Comparison of ENCODE assay signal across 8 cellular contexts in the genomic region with DNA sequence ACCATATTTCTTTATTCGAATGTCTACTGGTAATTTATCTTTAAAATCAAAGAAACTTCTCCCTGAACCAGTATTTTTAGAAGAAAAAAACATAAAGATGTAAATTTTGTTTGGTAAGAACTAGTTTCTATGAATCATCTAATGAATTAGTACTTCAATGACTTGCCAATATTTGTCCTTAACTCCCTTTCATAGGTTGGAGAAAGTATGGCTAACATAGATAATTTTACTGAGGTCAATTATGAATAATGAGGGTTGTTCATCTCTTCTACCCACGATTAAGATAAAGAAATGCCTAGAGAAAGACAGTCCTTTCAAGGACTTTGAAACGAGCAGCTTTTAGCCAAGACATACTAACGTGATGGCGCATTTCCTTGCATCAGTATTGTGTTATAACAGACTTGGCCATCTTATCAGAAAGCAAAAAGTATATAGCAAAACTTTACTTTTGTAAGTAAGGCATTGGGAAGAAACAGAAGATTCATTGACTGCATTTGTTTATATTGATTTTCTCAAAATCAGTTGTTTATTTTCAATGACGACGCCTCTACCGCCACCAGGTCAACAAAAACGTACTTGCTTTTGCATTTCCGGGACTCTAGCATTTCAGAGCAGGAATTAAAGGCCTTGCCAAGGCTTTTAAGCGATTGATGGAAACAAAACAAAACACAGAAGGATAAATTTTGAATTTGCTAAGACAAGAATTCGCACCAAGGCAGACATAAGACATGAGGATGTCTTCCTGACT. TPM values are rescaled to one million over a fixed set of nuclear protein-coding genes. Genes with fewer than 3 reads are reported as not detected.
DNase-seq lines count a peak whose midpoint lies in the region; ATAC-seq and TF ChIP-seq lines count a peak whose summit lies in the region.

No MANE protein-coding gene starts in this region.

- peak overlapping the region; percentile 87 for H3K27ac Mint-ChIP-seq in activated naive CD4-positive, alpha-beta T cell treated with anti-CD3 and anti-CD28 coated beads for 36 hours
- peak overlapping the region; percentile 0 for H3K27ac Mint-ChIP-seq in endodermal cell

- no peak overlapping the region for H3K18ac ChIP-seq in neuronal stem cell (ENCODE audit: low read length)

- peak; percentile 5 for ATAC-seq in HG02870 (IDR thresholded peaks at IDR 0.05; ENCODE audit: unreplicated experiment)

- H2BK12ac ChIP-seq in neuronal stem cell (ENCODE audit: low read length), result no peak overlapping the region

- peaks cover 18% of the 10 kb centered on the region for H3K4me1 Mint-ChIP-seq in activated naive CD4-positive, alpha-beta T cell treated with anti-CD3 and anti-CD28 coated beads for 36 hours (ENCODE audit: low read depth)
- peaks cover 12% of the 10 kb centered on the region for H3K4me1 Mint-ChIP-seq in endodermal cell

- peak overlapping the region; percentile 94 for H2AFZ ChIP-seq in neuronal stem cell (ENCODE audit: low read length)

- CTCF ChIA-PET in activated naive CD4-positive, alpha-beta T cell treated with anti-CD3 and anti-CD28 coated beads for 36 hours (lab: Charles Lee), result interaction anchor here (0.5 kb wide), 1 partner anchor 111 kb away, joined by 3 read pairs; no protein-coding TSS in a partner anchor

- H3K27me3 ChIP-seq in Peyer's patch (no peaks in the 10 kb centered on the region), endodermal cell (ENCODE audit: control insufficient read depth, insufficient read depth, low read length, poor library complexity, severe bottlenecking) (peaks cover 8% of the 10 kb centered on the region), neuronal stem cell (ENCODE audit: control insufficient read depth in 3 of 3, insufficient read depth in 3 of 3, low read depth in 1 of 3, low read length in 3 of 3) (no peaks in the 10 kb centered on the region)

- no peak overlapping the region for H3K14ac ChIP-seq in neuronal stem cell (ENCODE audit: low read length)

- H3K9ac ChIP-seq in endodermal cell (ENCODE audit: extremely low read depth, low read length, poor library complexity, severe bottlenecking) (peak overlapping the region; percentile 42), neuronal stem cell (ENCODE audit: low read depth, low read length, poor library complexity) (no peak overlapping the region)

- H3K36me3 Mint-ChIP-seq in activated naive CD4-positive, alpha-beta T cell treated with anti-CD3 and anti-CD28 coated beads for 36 hours (ENCODE audit: low read depth), result peaks cover 2% of the 10 kb centered on the region
- no peaks in the 10 kb centered on the region for H3K36me3 Mint-ChIP-seq in endodermal cell (ENCODE audit: low read depth)

- H4K8ac ChIP-seq in neuronal stem cell (ENCODE audit: low read depth, low read length), result no peak overlapping the region

- 86 to 90% methylated on average over 11 to 12 of the region's 12 CpGs for WGBS in endodermal cell (ENCODE audit: insufficient coverage in 1 of 2, insufficient read length in 1 of 2), 2 experiments
- no CpG with 5 or more reads among the region's 12 CpGs for WGBS in neuronal stem cell (ENCODE audit: extremely low coverage in 2 of 2, insufficient read length in 2 of 2, insufficient replicate concordance in 1 of 2), 2 donors

- H3K27ac ChIP-seq in Peyer's patch (peak overlapping the region; percentile 89 to 98 (median 92)), endodermal cell (ENCODE audit: low read depth, low read length) (no peak overlapping the region), neuronal stem cell (replicated peaks; ENCODE audit: low read length) (no peak overlapping the region)

- H3K9me3 ChIP-seq in Peyer's patch (no peaks in the 10 kb centered on the region), endodermal cell (ENCODE audit: control insufficient read depth, low read length) (no peaks in the 10 kb centered on the region), neuronal stem cell (replicated peaks in 1 of 2; ENCODE audit: control insufficient read depth in 2 of 2, insufficient read depth in 1 of 2, low read depth in 1 of 2, low read length in 2 of 2) (no peaks in the 10 kb centered on the region)

- H2BK5ac ChIP-seq in neuronal stem cell (ENCODE audit: low read length), result no peak overlapping the region

- H3K9me3 Mint-ChIP-seq in activated naive CD4-positive, alpha-beta T cell treated with anti-CD3 and anti-CD28 coated beads for 36 hours, result no peaks in the 10 kb centered on the region
- no peaks in the 10 kb centered on the region for H3K9me3 Mint-ChIP-seq in endodermal cell

- H3K23ac ChIP-seq in neuronal stem cell (ENCODE audit: low read depth, low read length, poor library complexity), result no peak overlapping the region

- H3K4me2 ChIP-seq in neuronal stem cell (ENCODE audit: insufficient read depth, low read length, poor library complexity, severe bottlenecking), result peak overlapping the region; percentile 60

- no peaks in the 10 kb centered on the region for H3K27me3 Mint-ChIP-seq in activated naive CD4-positive, alpha-beta T cell treated with anti-CD3 and anti-CD28 coated beads for 36 hours (ENCODE audit: low read depth)
- H3K27me3 Mint-ChIP-seq in endodermal cell (ENCODE audit: insufficient read depth), result peaks cover 5% of the 10 kb centered on the region

- H3K4me3 Mint-ChIP-seq in activated naive CD4-positive, alpha-beta T cell treated with anti-CD3 and anti-CD28 coated beads for 36 hours, result peak overlapping the region; percentile 87
- H3K4me3 Mint-ChIP-seq in endodermal cell, result peak overlapping the region; percentile 69

- H3K4me3 ChIP-seq in Peyer's patch, result peak overlapping the region; percentile 84 to 96 (median 89)
- H3K4me3 ChIP-seq in endodermal cell (ENCODE audit: low read length), result peak overlapping the region; percentile 78
- H3K4me3 ChIP-seq in neuronal stem cell (ENCODE audit: low read length in 2 of 2), result peak overlapping the region in 1 of 2 donors; percentile 63

- no peak overlapping the region for H2BK15ac ChIP-seq in neuronal stem cell (ENCODE audit: low read length)

- no peak overlapping the region for H3K4ac ChIP-seq in neuronal stem cell (ENCODE audit: low read length)

- TF ChIP-seq CTCF in Peyer's patch (IDR thresholded peaks at IDR 0.05), result peak in 1 of 6 experiments; percentile 9
- TF ChIP-seq CTCF in endodermal cell (conservative IDR thresholded peaks at IDR 0.05), result no peak

- no peak overlapping the region for H4K91ac ChIP-seq in neuronal stem cell (ENCODE audit: low read depth, low read length, poor library complexity)

- no peak for DNase-seq in activated naive CD4-positive, alpha-beta T cell treated with anti-CD3 and anti-CD28 coated beads for 36 hours
- no peak for DNase-seq in activated naive CD4-positive, alpha-beta T cell treated with anti-CD3 and anti-CD28 coated beads, Interleukin-2, amount 50 U/mL, for 16 hours
- no peak for DNase-seq in Peyer's patch
- no peak for DNase-seq in endodermal cell
- no peak for DNase-seq in neuronal stem cell (ENCODE audit: low spot score)
- DNase-seq in NCI-H2107 (lab: John Stamatoyannopoulos, UW), result no peak
- DNase-seq in HuH-7.5 (ENCODE audit: low spot score), result no peak

- H3K79me1 ChIP-seq in neuronal stem cell (ENCODE audit: low read depth, low read length), result no peaks in the 10 kb centered on the region

- H2AK5ac ChIP-seq in neuronal stem cell (ENCODE audit: low read depth, low read length), result no peak overlapping the region

- intact Hi-C loops in activated naive CD4-positive, alpha-beta T cell treated with anti-CD3 and anti-CD28 coated beads for 36 hours (cut with micrococcal nuclease), result loop anchor here (1.0 to 2.0 kb wide), 4 partner anchors 29 to 1674 kb away; a partner anchor contains a TSS

- TF ChIP-seq POLR2A in Peyer's patch (IDR thresholded peaks at IDR 0.05), result no peak

- no peak overlapping the region for H2BK120ac ChIP-seq in neuronal stem cell (ENCODE audit: low read depth, low read length)

- H3K36me3 ChIP-seq in Peyer's patch, result no peaks in the 10 kb centered on the region
- H3K36me3 ChIP-seq in endodermal cell (ENCODE audit: control insufficient read depth, insufficient read depth, low read length), result no peaks in the 10 kb centered on the region
- H3K36me3 ChIP-seq in neuronal stem cell (replicated peaks in 1 of 2; ENCODE audit: control insufficient read depth in 2 of 2, insufficient read depth in 2 of 2, low read length in 2 of 2), result no peaks in the 10 kb centered on the region

- H3K4me1 ChIP-seq in Peyer's patch (no peaks in the 10 kb centered on the region), endodermal cell (ENCODE audit: control insufficient read depth, insufficient read depth, low read length) (no peaks in the 10 kb centered on the region), neuronal stem cell (ENCODE audit: control insufficient read depth in 2 of 2, insufficient read depth in 1 of 2, low read depth in 1 of 2, low read length in 2 of 2) (peaks cover 0 to 2% of the 10 kb centered on the region in 2 donors)

RNA-seq across cellular contexts. Expression of a gene that starts 1.0 kb away (rescaled TPM):
- 1 to 10 TPM; 3.4 to 3.8 TPM for total RNA-seq in activated naive CD4-positive, alpha-beta T cell treated with anti-CD3 and anti-CD28 coated beads for 36 hours
- 1 to 10 TPM; 2.3 to 8.3 (median 4.7) TPM for total RNA-seq in Peyer's patch
- total RNA-seq in endodermal cell, result 1 to 10 TPM; 1.1 to 2.4 TPM
- polyA plus RNA-seq in endodermal cell (2013, experiment 1 of 2), result 3.4 TPM
- 3.5 TPM for polyA plus RNA-seq in endodermal cell (2013, experiment 2 of 2)
- polyA plus RNA-seq in neuronal stem cell (2013, experiment 1 of 2), result 3.2 TPM
- 3.2 TPM for polyA plus RNA-seq in neuronal stem cell (2013, experiment 2 of 2)

RNA-seq across cellular contexts. Expression of a gene that starts 28.8 kb away (rescaled TPM):
- total RNA-seq in activated naive CD4-positive, alpha-beta T cell treated with anti-CD3 and anti-CD28 coated beads for 36 hours, result 10 to 100 TPM; 18.6 to 20.0 TPM
- total RNA-seq in Peyer's patch (10 to 100 TPM; 13.7 to 26.4 (median 14.4) TPM), endodermal cell (1 to 10 TPM; 1.2 to 3.3 TPM)
- 0.43 TPM for polyA plus RNA-seq in endodermal cell (2013, experiment 1 of 2)
- 0.37 TPM for polyA plus RNA-seq in endodermal cell (2013, experiment 2 of 2)
- 1.4 TPM for polyA plus RNA-seq in neuronal stem cell (2013, experiment 1 of 2)
- polyA plus RNA-seq in neuronal stem cell (2013, experiment 2 of 2), result 1.1 TPM

Comparison
In these comparisons a context has a peak if more than half of its experiments do, and no peak if none do; other contexts are left out.
1. H3K27ac ChIP-seq: peak in Peyer's patch (4 of 4); none in endodermal cell (single experiment) and neuronal stem cell (single experiment).